29 cellular contexts compared by ENCODE assay signal in the genomic region with DNA sequence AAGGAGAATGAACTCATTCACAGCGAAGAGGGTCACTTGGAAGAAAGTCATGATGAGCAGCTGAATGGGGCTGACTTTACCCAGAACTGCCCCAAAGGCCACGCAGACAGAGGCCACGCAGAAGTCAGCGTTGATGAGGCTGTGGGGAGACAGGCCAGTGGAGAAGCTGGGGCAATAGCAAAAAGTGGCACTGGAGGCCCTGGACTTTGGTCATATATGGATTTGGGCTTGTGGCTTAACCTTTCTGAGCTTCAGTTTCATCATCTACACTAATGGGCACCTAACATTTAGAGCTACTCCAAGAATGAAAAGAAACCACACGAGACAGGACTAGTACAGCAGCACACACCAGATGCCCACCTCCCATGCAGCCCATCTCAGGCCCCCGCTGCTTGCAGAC. TPM values are rescaled to one million over a fixed set of nuclear protein-coding genes. Genes with fewer than 3 reads are reported as not detected.
"Had no signal": no experiment of that assay in that cellular context is flagged by ENCODE, and none has a peak within 500 bp of the region (broad histone marks: within the 10 kb centered on the region; RNA-seq: fewer than 3 reads in every experiment).

No MANE protein-coding gene starts in this region.

- ATAC-seq: heart left ventricle; left ventricle myocardium superior; lower lobe of right lung; naive thymus-derived CD8-positive, alpha-beta T cell; stimulated activated effector memory CD8-positive, alpha-beta T cell treated with anti-CD3 and anti-CD28 coated beads, Interleukin-12 subunit alpha, Interleukin-12 subunit beta, amount 100 ng/mL, for 72 hours had no signal

- H3K9ac ChIP-seq: parathyroid adenoma had no signal

- DNase-seq: heart left ventricle; hypothalamus; immature natural killer cell; left ventricle myocardium superior; lower lobe of right lung; mammary epithelial cell; mesenchymal stem cell; naive thymus-derived CD8-positive, alpha-beta T cell; occipital lobe; sigmoid colon; small intestine; spleen; stimulated activated CD4-positive, alpha-beta T cell treated with anti-CD3 and anti-CD28 coated beads, Interleukin-4, amount 100 ng/mL, for 24 hours; stimulated activated naive CD4-positive, alpha-beta T cell; trophoblast cell; uterus had no signal

- H3K36me3 ChIP-seq: heart left ventricle, lower lobe of right lung, neutrophil, right atrium auricular region, sigmoid colon, spleen, suprapubic skin, thoracic aorta, tibial artery, uterus had no signal

- FAIRE-seq: islet of Langerhans, small intestine had no signal

- H3K4me1 ChIP-seq: lower lobe of right lung, parathyroid adenoma, right atrium auricular region, sigmoid colon, suprapubic skin, uterus had no signal

- H3K27ac ChIP-seq: heart left ventricle, lower lobe of right lung, neutrophil, parathyroid adenoma, right atrium auricular region, sigmoid colon, spleen, suprapubic skin, thoracic aorta, tibial artery, uterus had no signal

- H3K9me3 ChIP-seq: heart left ventricle, lower lobe of right lung, neutrophil, right atrium auricular region, sigmoid colon, spleen, suprapubic skin, thoracic aorta, tibial artery, uterus had no signal

- H3K4me3 ChIP-seq: heart left ventricle, lower lobe of right lung, right atrium auricular region, sigmoid colon, spleen, suprapubic skin, thoracic aorta, tibial artery, uterus had no signal

- H3K27me3 ChIP-seq: right atrium auricular region, uterus had no signal

RNA-seq across cellular contexts. Expression of a gene that starts 13.3 kb away (rescaled TPM):
- total RNA-seq: left ventricle myocardium superior; lower lobe of right lung; mucosa of gallbladder; naive thymus-derived CD8-positive, alpha-beta T cell; neural crest cell; osteocyte; progenitor cell of endocrine pancreas; pulmonary artery endothelial cell; sigmoid colon; spleen; thoracic aorta had no signal
- polyA plus RNA-seq: immature natural killer cell; naive thymus-derived CD8-positive, alpha-beta T cell had no signal
